ENCODE assay signal across 1 cellular context in genomic region chr12:130504110-130504835, GRCh38.
TF ChIP-seq lines count a peak whose summit lies in the region.

No MANE protein-coding gene starts in this region.

TF ChIP-seq in SK-N-SH, 30 proteins besides CTCF, POLR2A, EP300 and RAD21 (continued from another document):
- TF ChIP-seq REST (IDR thresholded peaks at IDR 0.05; ENCODE audit: low read depth, low read length) = no peak
- TF ChIP-seq SMC3 (IDR thresholded peaks at IDR 0.05; ENCODE audit: low read depth, low read length) = no peak
- no peak for TF ChIP-seq ELF1 (IDR thresholded peaks at IDR 0.05)
- TF ChIP-seq FOSL2 (IDR thresholded peaks at IDR 0.05; ENCODE audit: borderline replicate concordance, low read depth) = no peak
- no peak for TF ChIP-seq RCOR1 (IDR thresholded peaks at IDR 0.05; ENCODE audit: low read length)
- no peak for TF ChIP-seq USF2 (IDR thresholded peaks at IDR 0.05; ENCODE audit: borderline replicate concordance, low read depth, low read length)
- TF ChIP-seq EZH2phosphoT487 (IDR thresholded peaks at IDR 0.05; ENCODE audit: borderline replicate concordance, low read depth) = no peak
- no peak for TF ChIP-seq SIN3A (IDR thresholded peaks at IDR 0.05; ENCODE audit: borderline replicate concordance, low read depth, low read length)
- TF ChIP-seq MXI1 (IDR thresholded peaks at IDR 0.05; ENCODE audit: low read depth, low read length) = no peak
- no peak for TF ChIP-seq GABPA (IDR thresholded peaks at IDR 0.05; ENCODE audit: low read depth)
- TF ChIP-seq NRF1 (IDR thresholded peaks at IDR 0.05; ENCODE audit: low read depth, low read length) = no peak
- no peak for TF ChIP-seq JUND (IDR thresholded peaks at IDR 0.05)
